In genomic region chr3:112393360-112393728, GRCh38 we compare ENCODE assay signal across 23 cellular contexts.
"Had no signal": no experiment of that assay in that cellular context is flagged by ENCODE, and none has a peak within 500 bp of the region (broad histone marks: within the 10 kb centered on the region; RNA-seq: fewer than 3 reads in every experiment).

No MANE protein-coding gene starts in this region.

- H3K9ac ChIP-seq: neural progenitor cell had no signal

- H3K4me3 ChIP-seq: lower lobe of right lung, mucosa of descending colon, neural progenitor cell, transverse colon had no signal

- H3K4me2 ChIP-seq: neural progenitor cell had no signal

- DNase-seq: activated CD4-positive, alpha-beta memory T cell treated with anti-CD3 and anti-CD28 coated beads for 36 hours; activated CD4-positive, alpha-beta T cell treated with anti-CD3 and anti-CD28 coated beads for 36 hours; activated CD8-positive, alpha-beta memory T cell treated with anti-CD3 and anti-CD28 coated beads, Interleukin-2, amount 10 ng/mL, durations not matched to agents 7 days and 5 days; activated naive CD8-positive, alpha-beta T cell treated with anti-CD3 and anti-CD28 coated beads, Interleukin-2, amount 10 ng/mL, durations not matched to agents 7 days and 5 days; cerebellar nuclear complex; effector CD4-positive, alpha-beta T cell; erythroblast; foreskin keratinocyte; immature natural killer cell; lower lobe of right lung; mesendoderm; mucosa of descending colon; naive B cell; posterior cingulate gyrus; retina; stimulated activated CD4-positive, alpha-beta T cell treated with anti-CD3 and anti-CD28 coated beads, Interleukin-2, amount 100 ng/mL, for 48 hours; stimulated activated CD8-positive, alpha-beta memory T cell treated with anti-CD3 and anti-CD28 coated beads, Interleukin-4, amount 100 ng/mL, for 48 hours; stimulated activated naive B cell treated with anti-CD40 and anti-IgM and Interleukin-4, amounts not matched to agents 10 μg/mL and 1 μg/mL and 100 μg/mL, for 72 hours; substantia nigra; T-helper 1 cell; transverse colon had no signal

- H3K9me3 Mint-ChIP-seq: immature natural killer cell had no signal

- H2AFZ ChIP-seq: neural progenitor cell had no signal

- H3K27me3 Mint-ChIP-seq: activated CD4-positive, alpha-beta T cell treated with anti-CD3 and anti-CD28 coated beads for 36 hours; activated CD8-positive, alpha-beta memory T cell treated with anti-CD3 and anti-CD28 coated beads, Interleukin-2, amount 10 ng/mL, durations not matched to agents 7 days and 5 days; activated naive CD8-positive, alpha-beta T cell treated with anti-CD3 and anti-CD28 coated beads, Interleukin-2, amount 10 ng/mL, durations not matched to agents 7 days and 5 days; naive B cell; stimulated activated naive B cell treated with anti-CD40 and anti-IgM and Interleukin-4, amounts not matched to agents 10 μg/mL and 1 μg/mL and 100 μg/mL, for 72 hours had no signal

- H3K27me3 ChIP-seq: foreskin keratinocyte, neural progenitor cell, transverse colon had no signal

- ATAC-seq: activated CD4-positive, alpha-beta T cell treated with anti-CD3 and anti-CD28 coated beads for 36 hours; activated CD8-positive, alpha-beta memory T cell treated with anti-CD3 and anti-CD28 coated beads, Interleukin-2, amount 10 ng/mL, durations not matched to agents 7 days and 5 days; foreskin keratinocyte; left lobe of liver; lower lobe of right lung; mucosa of descending colon; stimulated activated naive B cell treated with anti-CD40 and anti-IgM and Interleukin-4, amounts not matched to agents 10 μg/mL and 1 μg/mL and 100 μg/mL, for 72 hours had no signal

- H3K36me3 Mint-ChIP-seq: immature natural killer cell had no signal

- H3K27ac Mint-ChIP-seq: activated CD4-positive, alpha-beta memory T cell treated with anti-CD3 and anti-CD28 coated beads for 36 hours; activated CD4-positive, alpha-beta T cell treated with anti-CD3 and anti-CD28 coated beads for 36 hours; activated CD8-positive, alpha-beta memory T cell treated with anti-CD3 and anti-CD28 coated beads, Interleukin-2, amount 10 ng/mL, durations not matched to agents 7 days and 5 days; activated naive CD8-positive, alpha-beta T cell treated with anti-CD3 and anti-CD28 coated beads, Interleukin-2, amount 10 ng/mL, durations not matched to agents 7 days and 5 days; immature natural killer cell; naive B cell; neural progenitor cell had no signal

- H3K27ac ChIP-seq: foreskin keratinocyte, lower lobe of right lung, neural progenitor cell had no signal

- H3K36me3 ChIP-seq: lower lobe of right lung, transverse colon had no signal

- H3K4me3 Mint-ChIP-seq: activated CD4-positive, alpha-beta memory T cell treated with anti-CD3 and anti-CD28 coated beads for 36 hours; activated CD4-positive, alpha-beta T cell treated with anti-CD3 and anti-CD28 coated beads for 36 hours; activated CD8-positive, alpha-beta memory T cell treated with anti-CD3 and anti-CD28 coated beads, Interleukin-2, amount 10 ng/mL, durations not matched to agents 7 days and 5 days; activated naive CD8-positive, alpha-beta T cell treated with anti-CD3 and anti-CD28 coated beads, Interleukin-2, amount 10 ng/mL, durations not matched to agents 7 days and 5 days; immature natural killer cell; naive B cell; neural progenitor cell; stimulated activated naive B cell treated with anti-CD40 and anti-IgM and Interleukin-4, amounts not matched to agents 10 μg/mL and 1 μg/mL and 100 μg/mL, for 72 hours had no signal

- H3K9me3 ChIP-seq: lower lobe of right lung had no signal
